In the genomic region with DNA sequence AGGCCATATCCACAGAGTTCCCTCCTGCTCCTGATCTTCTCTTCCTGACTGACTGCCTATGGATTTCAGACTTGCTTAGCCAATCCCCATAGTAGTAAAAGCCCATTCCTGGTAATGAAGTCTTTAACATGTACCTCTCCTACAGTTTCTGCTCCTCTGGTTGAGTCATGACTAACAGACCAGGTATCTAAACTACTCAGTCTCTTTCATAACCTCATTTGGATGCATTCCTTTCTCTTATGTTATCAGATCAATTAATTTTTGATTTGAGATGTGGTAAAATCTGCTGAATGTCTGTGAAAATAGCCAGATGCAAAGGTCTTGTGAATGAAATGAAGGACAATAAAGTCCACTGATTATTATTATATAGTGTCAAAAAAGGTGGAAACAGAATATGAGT, we compare ENCODE assay signal across 15 cellular contexts.
A peak's percentile ranks its signal among the peaks of the same experiment; 100 is the strongest.
DNase-seq lines count a peak whose midpoint lies in the region; ATAC-seq and TF ChIP-seq lines count a peak whose summit lies in the region.
"Had no signal": no experiment of that assay in that cellular context is flagged by ENCODE, and none has a peak within 500 bp of the region (broad histone marks: within the 10 kb centered on the region; RNA-seq: fewer than 3 reads in every experiment).

No MANE protein-coding gene starts in this region.

- CTCF ChIA-PET in RWPE1 (lab: Yijun Ruan, JAX), result no interaction called here

- intact Hi-C loops in Right ventricle myocardium superior (cut with DNase I), result no loop called here

- no peak for ATAC-seq in natural killer cell treated with Interleukin-12 subunit alpha and Interleukin-12 subunit beta and Interleukin-15 and Interleukin-18, amount 100 ng/mL, for 72 hours
- ATAC-seq in Right ventricle myocardium superior (ENCODE audit: poor library complexity), result no peak
- ATAC-seq: lower lobe of right lung; naive thymus-derived CD8-positive, alpha-beta T cell had no signal

- TF ChIP-seq CTCF in RWPE1 (conservative IDR thresholded peaks at IDR 0.05; ENCODE audit: low read depth) (no peak), fibroblast of mammary gland (conservative IDR thresholded peaks at IDR 0.05; ENCODE audit: control insufficient read depth, insufficient read depth, low read depth, low read length) (no peak), glutamatergic neuron (IDR thresholded peaks at IDR 0.05; ENCODE audit: partially characterized antibody, unreplicated experiment) (no peak)

- no peak overlapping the region for H3K4me3 ChIP-seq in fibroblast of mammary gland (ENCODE audit: control insufficient read depth, low read depth, low read length)
- H3K4me3 ChIP-seq: BLaER1 treated with 17β-estradiol and CSF1 and Interleukin-3, amounts not matched to agents 10 nM and 100 nM; lower lobe of right lung had no signal

- H3K9me3 Mint-ChIP-seq in glutamatergic neuron (ENCODE audit: unreplicated experiment), result no peaks in the 10 kb centered on the region
- no peaks in the 10 kb centered on the region for H3K9me3 Mint-ChIP-seq in natural killer cell treated with Interleukin-12 subunit alpha and Interleukin-12 subunit beta and Interleukin-15 and Interleukin-18, amount 100 ng/mL, for 72 hours
- H3K9me3 Mint-ChIP-seq: H9; naive thymus-derived CD8-positive, alpha-beta T cell had no signal

- no peak overlapping the region for H3K27ac ChIP-seq in RWPE1
- H3K27ac ChIP-seq: BLaER1 treated with 17β-estradiol and CSF1 and Interleukin-3, amounts not matched to agents 10 nM and 100 nM; lower lobe of right lung had no signal

- no peak overlapping the region for H3K27ac Mint-ChIP-seq in glutamatergic neuron (ENCODE audit: unreplicated experiment)
- H3K27ac Mint-ChIP-seq in natural killer cell treated with Interleukin-12 subunit alpha and Interleukin-12 subunit beta and Interleukin-15 and Interleukin-18, amount 100 ng/mL, for 72 hours, result no peak overlapping the region
- H3K27ac Mint-ChIP-seq: H9 had no signal

- H3K4me3 Mint-ChIP-seq in glutamatergic neuron (ENCODE audit: unreplicated experiment), result no peak overlapping the region
- no peak overlapping the region for H3K4me3 Mint-ChIP-seq in natural killer cell treated with Interleukin-12 subunit alpha and Interleukin-12 subunit beta and Interleukin-15 and Interleukin-18, amount 100 ng/mL, for 72 hours
- H3K4me3 Mint-ChIP-seq: H9; naive thymus-derived CD8-positive, alpha-beta T cell had no signal

- H3K27me3 Mint-ChIP-seq in glutamatergic neuron (ENCODE audit: unreplicated experiment), result no peaks in the 10 kb centered on the region
- no peaks in the 10 kb centered on the region for H3K27me3 Mint-ChIP-seq in natural killer cell treated with Interleukin-12 subunit alpha and Interleukin-12 subunit beta and Interleukin-15 and Interleukin-18, amount 100 ng/mL, for 72 hours
- H3K27me3 Mint-ChIP-seq: naive thymus-derived CD8-positive, alpha-beta T cell had no signal

- DNase-seq in ELR (ENCODE audit: low read depth) (peak; percentile 67), RWPE1 (ENCODE audit: low spot score) (peak; percentile 72), fibroblast of mammary gland (ENCODE audit: low read depth) (peak; percentile 15), renal cortical epithelial cell (ENCODE audit: low read depth) (peak; percentile 85), CD1c-positive myeloid dendritic cell (ENCODE audit: extremely low spot score) (no peak), glutamatergic neuron (no peak), Right ventricle myocardium superior (no peak)
- DNase-seq in natural killer cell treated with Interleukin-12 subunit alpha and Interleukin-12 subunit beta and Interleukin-15 and Interleukin-18, amount 100 ng/mL, for 72 hours (ENCODE audit: low spot score), result no peak
- DNase-seq: DMS79; H9; lower lobe of right lung; naive thymus-derived CD8-positive, alpha-beta T cell; NCI-H2081 treated with DMSO at 0.1 percent for 48 hours; T-helper 1 cell had no signal

- H3K36me3 Mint-ChIP-seq in glutamatergic neuron (ENCODE audit: unreplicated experiment), result no peaks in the 10 kb centered on the region
- peaks cover 12% of the 10 kb centered on the region for H3K36me3 Mint-ChIP-seq in natural killer cell treated with Interleukin-12 subunit alpha and Interleukin-12 subunit beta and Interleukin-15 and Interleukin-18, amount 100 ng/mL, for 72 hours

- POLR2A ChIA-PET in RWPE1 (lab: Yijun Ruan, JAX; ENCODE audit: low non-redundant PET), result no interaction called here

- peaks cover 8% of the 10 kb centered on the region for H3K4me1 Mint-ChIP-seq in glutamatergic neuron (ENCODE audit: low read depth, unreplicated experiment)
- H3K4me1 Mint-ChIP-seq in natural killer cell treated with Interleukin-12 subunit alpha and Interleukin-12 subunit beta and Interleukin-15 and Interleukin-18, amount 100 ng/mL, for 72 hours (ENCODE audit: low read depth in 2 of 2), result peaks cover 0 to under 1% of the 10 kb centered on the region in 2 donors
- H3K4me1 Mint-ChIP-seq: naive thymus-derived CD8-positive, alpha-beta T cell had no signal

Comparison
In these comparisons a context has a peak if more than half of its experiments do, and no peak if none do; other contexts are left out.
1. DNase-seq: peak in ELR (single experiment), RWPE1 (single experiment), fibroblast of mammary gland (single experiment) and renal cortical epithelial cell (single experiment); none in CD1c-positive myeloid dendritic cell (single experiment), glutamatergic neuron (single experiment), natural killer cell treated with Interleukin-12 subunit alpha and Interleukin-12 subunit beta and Interleukin-15 and Interleukin-18, amount 100 ng/mL, for 72 hours (single experiment) and Right ventricle myocardium superior (single experiment).